8 cellular contexts compared by ENCODE assay signal in the genomic region with DNA sequence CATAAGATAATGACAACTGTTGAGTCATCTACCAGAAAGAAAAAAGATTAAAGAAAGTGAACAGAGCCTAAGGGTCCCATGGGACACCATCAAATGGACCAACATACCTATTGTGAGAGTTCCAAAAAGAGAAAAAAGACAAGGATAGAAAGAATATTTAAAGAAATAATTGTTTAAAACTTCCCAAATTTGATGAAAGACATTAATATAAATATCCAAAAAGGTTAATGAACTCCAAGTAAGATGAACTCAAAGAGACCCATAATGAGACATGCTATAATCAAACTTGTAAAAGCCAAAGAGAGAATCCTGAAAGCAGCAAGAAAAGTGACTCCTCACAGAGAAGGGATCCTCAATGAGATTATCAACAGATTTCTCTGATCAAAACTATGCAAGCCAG. TPM values are rescaled to one million over a fixed set of nuclear protein-coding genes. Genes with fewer than 3 reads are reported as not detected.
"Had no signal": no experiment of that assay in that cellular context is flagged by ENCODE, and none has a peak within 500 bp of the region (broad histone marks: within the 10 kb centered on the region; RNA-seq: fewer than 3 reads in every experiment).

No MANE protein-coding gene starts in this region.

- H3K4me2 ChIP-seq: KMS-11 had no signal

- H3K27ac ChIP-seq: HL-60, KMS-11 had no signal

- DNase-seq: IMR-90, KBM-7, KG1 had no signal

- H3K9ac ChIP-seq: KMS-11 had no signal

- H3K4me3 ChIP-seq: K562 had no signal

RNA-seq across cellular contexts. Expression of a gene that starts 8.9 kb away (rescaled TPM):
- polyA plus RNA-seq: IgD-negative memory B cell, IMR-90 had no signal

RNA-seq across cellular contexts. Expression of a gene that starts 56.4 kb away (rescaled TPM):
- polyA plus RNA-seq: HepG2, IMR-90, K562 had no signal
